ENCODE assay signal across 22 cellular contexts in the genomic region with DNA sequence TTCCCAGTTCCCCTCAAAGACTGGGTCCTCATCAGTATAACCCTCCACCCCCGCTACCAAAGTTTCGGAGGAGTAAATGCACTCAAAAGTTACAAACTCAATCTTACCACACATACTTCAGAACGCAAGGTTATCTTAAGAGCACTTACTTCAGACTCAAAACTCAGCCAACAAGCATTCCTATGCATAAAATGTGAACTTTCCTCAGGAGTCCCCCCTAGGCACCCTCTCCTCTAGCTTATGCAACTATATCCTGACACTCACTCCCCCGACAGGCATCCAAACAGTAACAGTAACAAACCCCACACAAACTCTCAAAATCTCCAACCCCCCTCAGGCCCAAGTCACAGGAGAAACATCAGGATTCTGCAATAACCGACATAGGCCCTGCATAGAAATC. TPM values are rescaled to one million over a fixed set of nuclear protein-coding genes. Genes with fewer than 3 reads are reported as not detected.
DNase-seq lines count a peak whose midpoint lies in the region; ATAC-seq, FAIRE-seq and TF ChIP-seq lines count a peak whose summit lies in the region.
"Had no signal": no experiment of that assay in that cellular context is flagged by ENCODE, and none has a peak within 500 bp of the region (broad histone marks: within the 10 kb centered on the region; RNA-seq: fewer than 3 reads in every experiment).

No MANE protein-coding gene starts in this region.

- no peak overlapping the region for H4K8ac ChIP-seq in trophoblast cell (ENCODE audit: low read depth, low read length)

- intact Hi-C loops in upper lobe of right lung (cut with DNase I): no loop called here

- H2BK120ac ChIP-seq in trophoblast cell (ENCODE audit: insufficient read depth, low read length, poor library complexity): no peak overlapping the region

- H3K27me3 ChIP-seq in lung (ENCODE audit: control insufficient read depth, insufficient read depth) (no peaks in the 10 kb centered on the region), upper lobe of right lung (no peaks in the 10 kb centered on the region), trophoblast cell (ENCODE audit: insufficient read depth, low read length) (no peaks in the 10 kb centered on the region)

- no peak overlapping the region for H3K23ac ChIP-seq in trophoblast cell (ENCODE audit: low read length)

- WGBS in lung, 2 donors: 67 to 85% methylated on average over 5 of the region's 5 CpGs
- WGBS in trophoblast cell (ENCODE audit: extremely low coverage, insufficient coverage, insufficient read length): no CpG with 5 or more reads among the region's 5 CpGs

- no peak overlapping the region for H3K4me3 ChIP-seq in lung
- no peak overlapping the region for H3K4me3 ChIP-seq in upper lobe of right lung
- H3K4me3 ChIP-seq in trophoblast cell (ENCODE audit: low read depth, low read length): no peak overlapping the region
- H3K4me3 ChIP-seq: GM23248 had no signal

- H2BK12ac ChIP-seq in trophoblast cell (ENCODE audit: low read length): no peak overlapping the region

- ATAC-seq in lung (ENCODE audit: insufficient read depth, low FRiP score) (peak; percentile 57), upper lobe of right lung (peak; percentile 68)
- ATAC-seq: HCT116 had no signal

- no peak overlapping the region for H3K4ac ChIP-seq in trophoblast cell (ENCODE audit: low read depth, low read length)

- H3K79me2 ChIP-seq in trophoblast cell (ENCODE audit: control insufficient read depth, insufficient read depth, low read length, poor library complexity): no peaks in the 10 kb centered on the region

- no peak overlapping the region for H3K18ac ChIP-seq in trophoblast cell (ENCODE audit: low read length)

- peaks cover 2% of the 10 kb centered on the region for H3K79me1 ChIP-seq in trophoblast cell (ENCODE audit: low read length)

- TF ChIP-seq POLR2A in GM12892 (IDR thresholded peaks at IDR 0.05; ENCODE audit: low read depth, low read length): no peak

- H3K9ac ChIP-seq in trophoblast cell (ENCODE audit: low read length): no peak overlapping the region
- H3K9ac ChIP-seq: GM23248 had no signal

- H2AK5ac ChIP-seq in trophoblast cell (ENCODE audit: low read length): no peak overlapping the region

- H2AFZ ChIP-seq in trophoblast cell (ENCODE audit: insufficient read depth, low read length, poor library complexity): no peak overlapping the region
- H2AFZ ChIP-seq: GM23248 had no signal

- peak; percentile 67 for DNase-seq in amniotic epithelial cell (ENCODE audit: low read depth)
- DNase-seq in islet precursor cell: peak; percentile 29
- no peak for DNase-seq in lung (ENCODE audit: low spot score)
- DNase-seq in upper lobe of right lung: no peak
- DNase-seq in trophoblast cell: no peak
- DNase-seq in activated effector memory CD4-positive, alpha-beta T cell treated with Interleukin-2 at 50 U/mL for 16 hours: no peak
- no peak for DNase-seq in COLO668 (lab: John Stamatoyannopoulos, UW; ENCODE audit: unreplicated experiment)
- DNase-seq in GM12892 (ENCODE audit: insufficient read length): no peak
- DNase-seq: Calu3; CD4-positive, alpha-beta T cell; CD8-positive, alpha-beta memory T cell; COR-L47; DMS53; DMS79 treated with DMSO at 0.1 percent for 48 hours; GF-D8; GM23248; H9 had no signal

- no peak overlapping the region for H2BK5ac ChIP-seq in trophoblast cell (ENCODE audit: low read depth, low read length, poor library complexity)

- no peaks in the 10 kb centered on the region for H3K36me3 ChIP-seq in lung (ENCODE audit: control insufficient read depth in 2 of 2, insufficient read depth in 2 of 2, low read length in 2 of 2)
- H3K36me3 ChIP-seq in upper lobe of right lung: no peaks in the 10 kb centered on the region
- H3K36me3 ChIP-seq in trophoblast cell (ENCODE audit: control insufficient read depth in 1 of 2, insufficient read depth in 2 of 2, low read length in 2 of 2): no peaks in the 10 kb centered on the region

- no peak overlapping the region for H4K91ac ChIP-seq in trophoblast cell (ENCODE audit: low read depth, low read length)

- H3K27ac ChIP-seq in lung (ENCODE audit: low read depth in 1 of 2, low read length in 1 of 2) (no peak overlapping the region), upper lobe of right lung (no peak overlapping the region), trophoblast cell (ENCODE audit: low read depth, low read length) (no peak overlapping the region)
- H3K27ac ChIP-seq: C4-2B, GM23248 had no signal

- FAIRE-seq in GM12892 (lab: Jason Lieb, UNC): no peak
- FAIRE-seq: GM12891, GM19239 had no signal

- H3K4me2 ChIP-seq in trophoblast cell (ENCODE audit: low read length): no peak overlapping the region

- H3K4me1 ChIP-seq in lung (ENCODE audit: control insufficient read depth in 2 of 2, insufficient read depth in 2 of 2, low read length in 2 of 2) (no peaks in the 10 kb centered on the region), upper lobe of right lung (peaks cover 4% of the 10 kb centered on the region), trophoblast cell (ENCODE audit: control insufficient read depth in 1 of 2, insufficient read depth in 2 of 2, low read length in 2 of 2) (peaks cover 10 to 15% of the 10 kb centered on the region in 2 experiments)

- H4K12ac ChIP-seq in trophoblast cell (ENCODE audit: low read depth, low read length): no peak overlapping the region

- TF ChIP-seq CTCF in lung (IDR thresholded peaks at IDR 0.05; ENCODE audit: control extremely low read depth, extremely low read depth): no peak
- no peak for TF ChIP-seq CTCF in upper lobe of right lung (IDR thresholded peaks at IDR 0.05)

- H3K9me3 ChIP-seq in lung (ENCODE audit: control insufficient read depth in 2 of 2, insufficient read depth in 1 of 2, low read length in 1 of 2): no peaks in the 10 kb centered on the region
- no peaks in the 10 kb centered on the region for H3K9me3 ChIP-seq in upper lobe of right lung
- no peaks in the 10 kb centered on the region for H3K9me3 ChIP-seq in trophoblast cell (ENCODE audit: insufficient read depth, low read depth, low read length)

- H3K14ac ChIP-seq in trophoblast cell (ENCODE audit: low read length): no peak overlapping the region

RNA-seq across cellular contexts. Expression of gene ADTRP, which starts 11.2 kb away (rescaled TPM):
- total RNA-seq in lung (1 to 10 TPM; 7.3 to 8.0 TPM), upper lobe of right lung (21.0 TPM)
- polyA plus RNA-seq in lung: 1 to 10 TPM; 3.9 to 4.0 TPM
- 1.7 and 2.0 TPM in 2 replicates for polyA plus RNA-seq in trophoblast cell (2013)
- 12.7 TPM for polyA plus RNA-seq in GM12892 (2012; ENCODE audit: missing spikeins)
- total RNA-seq: A673, H9 had no signal
- polyA plus RNA-seq: CD8-positive, alpha-beta memory T cell had no signal

Comparison
In these comparisons a context has a peak if more than half of its experiments do, and no peak if none do; other contexts are left out.
1. DNase-seq: peak in amniotic epithelial cell (single experiment) and islet precursor cell (single experiment); none in lung (single experiment), upper lobe of right lung (single experiment), trophoblast cell (0 of 2), activated effector memory CD4-positive, alpha-beta T cell treated with Interleukin-2 at 50 U/mL for 16 hours (single experiment), COLO668 (single experiment) and GM12892 (single experiment).